In the genomic region with DNA sequence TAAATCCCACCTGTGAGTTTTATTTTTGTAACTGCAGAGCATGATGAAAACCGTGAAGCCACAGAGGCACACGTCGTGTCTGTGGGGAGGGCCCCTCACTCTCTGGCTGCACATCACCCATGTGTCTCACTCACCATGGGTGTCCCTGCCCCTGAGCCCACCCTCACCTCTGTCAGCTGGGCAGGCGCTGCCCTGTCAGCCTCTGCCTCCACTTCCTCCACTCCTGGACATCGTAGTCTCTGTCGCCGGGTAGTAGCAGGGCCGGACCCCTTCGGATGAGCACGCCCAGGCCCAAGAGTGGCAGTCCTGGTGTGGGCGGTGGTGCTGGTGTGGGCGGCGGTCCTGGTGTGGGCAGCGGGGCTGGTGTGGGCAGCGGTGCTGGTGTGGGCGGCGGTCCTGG, we compare ENCODE assay signal across 22 cellular contexts. TPM values are rescaled to one million over a fixed set of nuclear protein-coding genes. Genes with fewer than 3 reads are reported as not detected.
DNase-seq lines count a peak whose midpoint lies in the region; ATAC-seq and TF ChIP-seq lines count a peak whose summit lies in the region.
"Had no signal": no experiment of that assay in that cellular context is flagged by ENCODE, and none has a peak within 500 bp of the region (broad histone marks: within the 10 kb centered on the region; RNA-seq: fewer than 3 reads in every experiment).

No MANE protein-coding gene starts in this region.

- no peak overlapping the region for H3K4me3 ChIP-seq in mucosa of descending colon
- no peak overlapping the region for H3K4me3 ChIP-seq in tibial nerve
- H3K4me3 ChIP-seq: Peyer's patch, SJSA1 had no signal

- H3K36me3 ChIP-seq in mucosa of descending colon (ENCODE audit: low read depth) = no peaks in the 10 kb centered on the region
- H3K36me3 ChIP-seq in tibial nerve = no peaks in the 10 kb centered on the region
- H3K36me3 ChIP-seq: Peyer's patch, SJSA1 had no signal

- TF ChIP-seq CTCF in mucosa of descending colon (IDR thresholded peaks at IDR 0.05) (no peak), tibial nerve (IDR thresholded peaks at IDR 0.05) (no peak)

- intact Hi-C loops in Right ventricle myocardium superior (cut with DNase I) = no loop called here
- intact Hi-C loops in left ventricle myocardium superior (cut with micrococcal nuclease) = loop anchor here (10.0 kb wide), 1 partner anchor 297 kb away; no protein-coding TSS in a partner anchor
- intact Hi-C loops in mucosa of descending colon (cut with DNase I, micrococcal nuclease) = loop anchor here in 1 of 2 donors (10.0 kb wide), 1 partner anchor 297 kb away; no protein-coding TSS in a partner anchor

- H3K9me3 Mint-ChIP-seq in activated T-helper 17 cell treated with anti-CD3 and anti-CD28 coated beads, Interleukin-2, amount 50 U/mL, for 72 hours = no peaks in the 10 kb centered on the region
- H3K9me3 Mint-ChIP-seq in stimulated activated naive B cell treated with anti-CD40 and anti-IgM and Interleukin-4, amounts not matched to agents 10 μg/mL and 1 μg/mL and 100 μg/mL, for 72 hours = peaks cover 0 to 1% of the 10 kb centered on the region in 2 donors
- H3K9me3 Mint-ChIP-seq: CD8-positive, alpha-beta memory T cell had no signal

- no peaks in the 10 kb centered on the region for H3K27me3 ChIP-seq in tibial nerve
- H3K27me3 ChIP-seq: Peyer's patch, SJSA1 had no signal

- no peak overlapping the region for H3K4me3 Mint-ChIP-seq in activated T-helper 17 cell treated with anti-CD3 and anti-CD28 coated beads, Interleukin-2, amount 50 U/mL, for 72 hours
- H3K4me3 Mint-ChIP-seq in stimulated activated naive B cell treated with anti-CD40 and anti-IgM and Interleukin-4, amounts not matched to agents 10 μg/mL and 1 μg/mL and 100 μg/mL, for 72 hours = no peak overlapping the region
- H3K4me3 Mint-ChIP-seq: CD8-positive, alpha-beta memory T cell; IgD-negative memory B cell had no signal

- TF ChIP-seq POLR2A in tibial nerve (IDR thresholded peaks at IDR 0.05) = no peak

- no peak for ATAC-seq in Right ventricle myocardium superior (ENCODE audit: poor library complexity)
- ATAC-seq in left ventricle myocardium superior = no peak
- ATAC-seq in activated T-helper 17 cell treated with anti-CD3 and anti-CD28 coated beads, Interleukin-2, amount 50 U/mL, for 72 hours (replicated peaks) = peak; percentile 39
- no peak for ATAC-seq in mucosa of descending colon
- ATAC-seq in stimulated activated naive B cell treated with anti-CD40 and anti-IgM and Interleukin-4, amounts not matched to agents 10 μg/mL and 1 μg/mL and 100 μg/mL, for 72 hours (replicated peaks) = no peak
- ATAC-seq in HG03097 (IDR thresholded peaks at IDR 0.05; ENCODE audit: low FRiP score, unreplicated experiment) = no peak

- H3K27ac Mint-ChIP-seq in activated T-helper 17 cell treated with anti-CD3 and anti-CD28 coated beads, Interleukin-2, amount 50 U/mL, for 72 hours = peak overlapping the region; percentile 52
- peak overlapping the region; percentile 34 for H3K27ac Mint-ChIP-seq in stimulated activated naive B cell treated with anti-CD40 and anti-IgM and Interleukin-4, amounts not matched to agents 10 μg/mL and 1 μg/mL and 100 μg/mL, for 72 hours
- H3K27ac Mint-ChIP-seq: CD8-positive, alpha-beta memory T cell; IgD-negative memory B cell had no signal

- peak; percentile 22 for DNase-seq in Right ventricle myocardium superior
- DNase-seq in left ventricle myocardium superior = no peak
- peak in 2 of 3 donors; percentile 13 to 44 for DNase-seq in mucosa of descending colon
- DNase-seq in stimulated activated naive B cell treated with anti-CD40 and anti-IgM and Interleukin-4, amounts not matched to agents 10 μg/mL and 1 μg/mL and 100 μg/mL, for 72 hours = no peak
- no peak for DNase-seq in NCI-H2081 treated with DMSO at 0.1 percent for 48 hours (lab: John Stamatoyannopoulos, UW)
- no peak for DNase-seq in tibial nerve (ENCODE audit: low spot score in 2 of 2)
- DNase-seq: DMS53, GF-D8, H7, NCI-H1105 treated with DMSO at 0.1 percent for 48 hours, NCI-H2029 treated with DMSO at 0.1 percent for 48 hours, NCI-H2171, NCI-H345, NCI-H524, NCI-H82, Peyer's patch had no signal

- WGBS in tibial nerve, 2 donors = 89 to 93% methylated on average over 17 of the region's 17 CpGs

- no peak overlapping the region for H3K27ac ChIP-seq in tibial nerve
- H3K27ac ChIP-seq: C4-2B, Peyer's patch, SJSA1 had no signal

- peaks cover 17% of the 10 kb centered on the region for H3K27me3 Mint-ChIP-seq in activated T-helper 17 cell treated with anti-CD3 and anti-CD28 coated beads, Interleukin-2, amount 50 U/mL, for 72 hours
- H3K27me3 Mint-ChIP-seq in stimulated activated naive B cell treated with anti-CD40 and anti-IgM and Interleukin-4, amounts not matched to agents 10 μg/mL and 1 μg/mL and 100 μg/mL, for 72 hours = peaks cover 19 to 36% of the 10 kb centered on the region in 2 donors

- TF ChIP-seq EP300 in tibial nerve (IDR thresholded peaks at IDR 0.05) = no peak

- H3K4me1 ChIP-seq in mucosa of descending colon (ENCODE audit: low read depth) (peaks cover 9% of the 10 kb centered on the region), tibial nerve (peaks cover 0 to 18% (median 11%) of the 10 kb centered on the region in 4 donors)

- H3K36me3 Mint-ChIP-seq in activated T-helper 17 cell treated with anti-CD3 and anti-CD28 coated beads, Interleukin-2, amount 50 U/mL, for 72 hours (ENCODE audit: low read depth) = no peaks in the 10 kb centered on the region
- H3K36me3 Mint-ChIP-seq in stimulated activated naive B cell treated with anti-CD40 and anti-IgM and Interleukin-4, amounts not matched to agents 10 μg/mL and 1 μg/mL and 100 μg/mL, for 72 hours = no peaks in the 10 kb centered on the region
- H3K36me3 Mint-ChIP-seq: CD8-positive, alpha-beta memory T cell; IgD-negative memory B cell had no signal

- H3K4me1 Mint-ChIP-seq in activated T-helper 17 cell treated with anti-CD3 and anti-CD28 coated beads, Interleukin-2, amount 50 U/mL, for 72 hours = peaks cover 11% of the 10 kb centered on the region
- peaks cover 3 to 9% of the 10 kb centered on the region in 2 donors for H3K4me1 Mint-ChIP-seq in stimulated activated naive B cell treated with anti-CD40 and anti-IgM and Interleukin-4, amounts not matched to agents 10 μg/mL and 1 μg/mL and 100 μg/mL, for 72 hours

- H3K9me3 ChIP-seq in mucosa of descending colon = no peaks in the 10 kb centered on the region
- peaks cover 0 to 12% (median 0%) of the 10 kb centered on the region in 4 donors for H3K9me3 ChIP-seq in tibial nerve
- H3K9me3 ChIP-seq: Peyer's patch had no signal

RNA-seq across cellular contexts. Expression of a gene that starts 37.3 kb away (rescaled TPM):
- total RNA-seq in Right ventricle myocardium superior (44.2 TPM), left ventricle myocardium superior (52.4 TPM), mucosa of descending colon (10 to 100 TPM in 2 of 3 donors, 1 to 10 TPM in 1; 4.6 to 46.9 (median 21.3) TPM), tibial nerve (100 to 1,000 TPM; 124 to 224 (median 173) TPM)
- total RNA-seq in activated T-helper 17 cell treated with anti-CD3 and anti-CD28 coated beads, Interleukin-2, amount 50 U/mL, for 72 hours = 1 to 10 TPM; 3.2 to 3.9 TPM

Comparison
In these comparisons a context has a peak if more than half of its experiments do, and no peak if none do; other contexts are left out.
1. DNase-seq: peak in Right ventricle myocardium superior (single experiment) and mucosa of descending colon (2 of 3); none in left ventricle myocardium superior (single experiment), stimulated activated naive B cell treated with anti-CD40 and anti-IgM and Interleukin-4, amounts not matched to agents 10 μg/mL and 1 μg/mL and 100 μg/mL, for 72 hours (single experiment), NCI-H2081 treated with DMSO at 0.1 percent for 48 hours (single experiment) and tibial nerve (0 of 2).